ENCODE assay signal across 23 cellular contexts in genomic region chrX:14675500-14675899, GRCh38.
"Had no signal": no experiment of that assay in that cellular context is flagged by ENCODE, and none has a peak within 500 bp of the region (broad histone marks: within the 10 kb centered on the region; RNA-seq: fewer than 3 reads in every experiment).

No MANE protein-coding gene starts in this region.

- H3K9me3 ChIP-seq: ascending aorta had no signal

- DNase-seq: activated B cell treated with CpG ODN at 0.5 μM for 24 hours; activated CD4-positive, alpha-beta T cell treated with anti-CD3 and anti-CD28 coated beads for 1 hour; activated CD4-positive, alpha-beta T cell treated with anti-CD3 and anti-CD28 coated beads, Interleukin-2, amount 10 ng/mL, durations not matched to agents 24 days and 14 days; activated CD4-positive, alpha-beta T cell treated with anti-CD3 and anti-CD28 coated beads, Interleukin-2, amount 50 U/mL, for 48 hours; activated CD8-positive, alpha-beta memory T cell treated with anti-CD3 and anti-CD28 coated beads, Interleukin-2, amount 10 ng/mL, durations not matched to agents 7 days and 5 days; activated effector memory CD4-positive, alpha-beta T cell treated with Interleukin-2 at 50 U/mL for 16 hours; activated naive CD4-positive, alpha-beta T cell treated with Interleukin-2 at 50 U/mL for 16 hours; activated naive CD8-positive, alpha-beta T cell treated with anti-CD3 and anti-CD28 coated beads, Interleukin-2, amount 50 U/mL, for 24 hours; activated T-cell treated with anti-CD3 and anti-CD28 coated beads, Interleukin-2, amount 50 U/mL, for 24 hours; amniotic stem cell; IMR-90; KBM-7; NCI-H1048; NCI-H1436 treated with DMSO at 0.1 percent for 48 hours; NCI-H1930; NCI-H526; PC-9; SIG-M5; T-cell; T-helper 2 cell; T1000 had no signal

- H3K4me3 ChIP-seq: ascending aorta, PC-9 had no signal

- H3K27me3 ChIP-seq: ascending aorta had no signal

- H3K36me3 ChIP-seq: ascending aorta had no signal

- FAIRE-seq: TTC549 had no signal

- H3K4me1 ChIP-seq: ascending aorta had no signal

- H3K27ac ChIP-seq: ascending aorta, PC-9 had no signal
